Comparison of ENCODE assay signal across 7 cellular contexts in the genomic region with DNA sequence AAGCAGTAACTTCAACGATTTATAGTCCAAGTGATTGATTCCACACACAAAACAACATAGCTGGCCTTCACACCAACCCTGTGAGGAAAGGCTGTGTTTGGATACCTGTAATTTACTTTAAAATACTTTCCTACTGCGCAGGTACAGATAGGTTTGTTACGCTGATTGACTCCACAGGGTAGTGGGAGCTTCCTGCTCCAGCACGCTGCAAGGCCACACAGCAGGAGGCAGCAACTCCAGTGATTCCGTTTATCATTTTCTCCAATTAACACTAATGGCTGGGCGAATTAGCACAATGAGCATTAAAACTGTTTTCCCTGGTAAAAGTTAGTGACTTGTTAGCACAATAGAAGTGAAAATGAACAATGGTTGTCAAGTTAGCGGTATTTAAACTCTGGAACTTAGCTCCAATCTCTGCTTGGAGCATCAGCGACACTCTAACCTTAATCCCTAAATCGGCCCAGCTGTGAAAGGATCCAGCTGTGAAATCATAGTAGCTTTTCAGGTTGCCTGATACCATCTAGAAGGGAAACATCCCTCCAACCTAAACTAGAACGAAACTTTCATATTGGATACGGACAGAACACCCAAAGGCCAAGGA. TPM values are rescaled to one million over a fixed set of nuclear protein-coding genes. Genes with fewer than 3 reads are reported as not detected.
DNase-seq lines count a peak whose midpoint lies in the region; ATAC-seq, FAIRE-seq and TF ChIP-seq lines count a peak whose summit lies in the region.

No MANE protein-coding gene starts in this region.

- TF ChIP-seq CTCF in RWPE2 (IDR thresholded peaks at IDR 0.05; ENCODE audit: poor library complexity, severe bottlenecking) (no peak), esophagus muscularis mucosa (IDR thresholded peaks at IDR 0.05) (no peak), psoas muscle (IDR thresholded peaks at IDR 0.05) (no peak)

- peaks cover 7% of the 10 kb centered on the region for H3K4me1 ChIP-seq in RWPE2 (ENCODE audit: insufficient read depth, poor library complexity, severe bottlenecking)
- peaks cover 15 to 37% (median 27%) of the 10 kb centered on the region in 4 donors for H3K4me1 ChIP-seq in esophagus muscularis mucosa
- peaks cover 8% of the 10 kb centered on the region for H3K4me1 ChIP-seq in psoas muscle

- no peaks in the 10 kb centered on the region for H3K9me3 ChIP-seq in RWPE2 (ENCODE audit: severe bottlenecking)
- no peaks in the 10 kb centered on the region for H3K9me3 ChIP-seq in esophagus muscularis mucosa
- no peaks in the 10 kb centered on the region for H3K9me3 ChIP-seq in psoas muscle

- H3K27me3 ChIP-seq in RWPE2 (ENCODE audit: insufficient read depth, poor library complexity, severe bottlenecking) (no peaks in the 10 kb centered on the region), esophagus muscularis mucosa (no peaks in the 10 kb centered on the region), psoas muscle (ENCODE audit: insufficient read depth in 3 of 3, low read length in 2 of 3) (no peaks in the 10 kb centered on the region)

- DNase-seq in GM19239 (ENCODE audit: insufficient read length, low spot score) (no peak), RWPE2 (ENCODE audit: low spot score) (no peak), esophagus muscularis mucosa (ENCODE audit: extremely low spot score) (no peak), psoas muscle (no peak), NCI-H2196 treated with DMSO at 0.1 percent for 48 hours (lab: John Stamatoyannopoulos, UW; ENCODE audit: unreplicated experiment) (no peak), HuH-7.5 (ENCODE audit: low spot score) (no peak)

- no peak for ATAC-seq in RWPE2 (ENCODE audit: low read depth)
- no peak for ATAC-seq in psoas muscle
- ATAC-seq in HG02642 (IDR thresholded peaks at IDR 0.05; ENCODE audit: poor library complexity, unreplicated experiment) = no peak

- H3K36me3 ChIP-seq in RWPE2 (ENCODE audit: low read depth) (peaks cover 40% of the 10 kb centered on the region), esophagus muscularis mucosa (peaks cover 3 to 14% (median 4%) of the 10 kb centered on the region in 4 donors), psoas muscle (ENCODE audit: insufficient read depth in 1 of 2, low read depth in 1 of 2) (peaks cover 0 to 10% of the 10 kb centered on the region in 2 donors)

- H3K4me3 ChIP-seq in RWPE2 (ENCODE audit: severe bottlenecking) = peak overlapping the region; percentile 54
- H3K4me3 ChIP-seq in esophagus muscularis mucosa = peak overlapping the region; percentile 72 to 90 (median 75)
- H3K4me3 ChIP-seq in psoas muscle = peak overlapping the region; percentile 85

- TF ChIP-seq EP300 in esophagus muscularis mucosa (IDR thresholded peaks at IDR 0.05) = no peak

- H3K27ac ChIP-seq in RWPE2 (ENCODE audit: poor library complexity, severe bottlenecking) = peak overlapping the region; percentile 88
- peak overlapping the region; percentile 86 to 94 (median 90) for H3K27ac ChIP-seq in esophagus muscularis mucosa (replicated peaks in 1 of 4)
- H3K27ac ChIP-seq in psoas muscle = peak overlapping the region; percentile 89

- whole genome bisulfite sequencing in esophagus muscularis mucosa = 20% methylated on average over 11 of the region's 11 CpGs
- WGBS in psoas muscle, 3 donors = 24 to 28% (median 27%) methylated on average over 11 of the region's 11 CpGs

- FAIRE-seq in GM19239 (lab: Jason Lieb, UNC) = peak; percentile 11

- TF ChIP-seq POLR2A in esophagus muscularis mucosa (IDR thresholded peaks at IDR 0.05; ENCODE audit: low read depth) = no peak

- intact Hi-C loops in esophagus muscularis mucosa (cut with DNase I) (loop anchor here (5.0 kb wide), 2 partner anchors 71 to 144 kb away; partner anchors contain the start of gene RPP38), psoas muscle (cut with DNase I) (loop anchor here (5.0 kb wide), 2 partner anchors 71 to 76 kb away; partner anchors contain the start of gene SUV39H2 (in 1 of the 2))

RNA-seq across cellular contexts. Expression of gene DCLRE1C, which starts 0.9 kb away (rescaled TPM):
- total RNA-seq in esophagus muscularis mucosa = 10 to 100 TPM in 2 of 4 donors, 1 to 10 TPM in 2; 6.6 to 12.8 (median 10.6) TPM
- total RNA-seq in psoas muscle = 1 to 10 TPM; 2.4 to 3.0 (median 2.6) TPM
- polyA plus RNA-seq in psoas muscle = 1 to 10 TPM; 2.1 to 4.6 (median 3.7) TPM

RNA-seq across cellular contexts. Expression of gene MEIG1, which starts 6.2 kb away (rescaled TPM):
- total RNA-seq in esophagus muscularis mucosa (not detected), psoas muscle (not detected)
- under 1 TPM in 2 of 3 donors, not detected in 1; 0.25 to 0.40 TPM for polyA plus RNA-seq in psoas muscle
